ENCODE assay signal across 25 cellular contexts in genomic region chr3:51678186-51678585, GRCh38. TPM values are rescaled to one million over a fixed set of nuclear protein-coding genes. Genes with fewer than 3 reads are reported as not detected.
DNase-seq lines count a peak whose midpoint lies in the region; ATAC-seq and TF ChIP-seq lines count a peak whose summit lies in the region.
"Had no signal": no experiment of that assay in that cellular context is flagged by ENCODE, and none has a peak within 500 bp of the region (broad histone marks: within the 10 kb centered on the region; RNA-seq: fewer than 3 reads in every experiment).

No MANE protein-coding gene starts in this region.

- no peak for TF ChIP-seq CTCF in CD4-positive, alpha-beta T cell (IDR thresholded peaks at IDR 0.05)
- TF ChIP-seq CTCF in natural killer cell (IDR thresholded peaks at IDR 0.05) (no peak), stomach (IDR thresholded peaks at IDR 0.05) (no peak)

- H3K27me3 ChIP-seq in CD4-positive, alpha-beta T cell (ENCODE audit: control insufficient read depth, insufficient read depth, low read length), result no peaks in the 10 kb centered on the region
- no peaks in the 10 kb centered on the region for H3K27me3 ChIP-seq in stomach
- H3K27me3 ChIP-seq: cardiac muscle cell, uterus had no signal

- H3K9me3 Mint-ChIP-seq in activated CD4-positive, alpha-beta T cell treated with anti-CD3 and anti-CD28 coated beads, Interleukin-2, amount 10 ng/mL, durations not matched to agents 7 days and 5 days, result no peaks in the 10 kb centered on the region
- no peaks in the 10 kb centered on the region for H3K9me3 Mint-ChIP-seq in CD4-positive, alpha-beta T cell
- H3K9me3 Mint-ChIP-seq in activated T-helper 17 cell treated with anti-CD3 and anti-CD28 coated beads, Interleukin-2, amount 50 U/mL, for 72 hours, result no peaks in the 10 kb centered on the region
- no peaks in the 10 kb centered on the region for H3K9me3 Mint-ChIP-seq in natural killer cell
- H3K9me3 Mint-ChIP-seq: IgD-negative memory B cell had no signal

- H3K27ac Mint-ChIP-seq in activated CD4-positive, alpha-beta T cell treated with anti-CD3 and anti-CD28 coated beads, Interleukin-2, amount 10 ng/mL, durations not matched to agents 7 days and 5 days, result peak overlapping the region; percentile 57
- H3K27ac Mint-ChIP-seq in CD4-positive, alpha-beta T cell, result peak overlapping the region; percentile 32
- peak overlapping the region; percentile 61 for H3K27ac Mint-ChIP-seq in activated T-helper 17 cell treated with anti-CD3 and anti-CD28 coated beads, Interleukin-2, amount 50 U/mL, for 72 hours
- H3K27ac Mint-ChIP-seq in natural killer cell, result peak overlapping the region; percentile 51 to 81

- TF ChIP-seq EP300 in stomach (IDR thresholded peaks at IDR 0.05), result no peak

- TF ChIP-seq POLR2A in stomach (IDR thresholded peaks at IDR 0.05), result no peak

- no peak overlapping the region for H3K4me3 ChIP-seq in stomach
- H3K4me3 ChIP-seq: A549, cardiac muscle cell, GM23248, lung, uterus had no signal

- WGBS in stomach, 5 donors, result 92 to 100% (median 100%) methylated on average over 1 of the region's 1 CpG

- no peak overlapping the region for H3K4me3 Mint-ChIP-seq in activated CD4-positive, alpha-beta T cell treated with anti-CD3 and anti-CD28 coated beads, Interleukin-2, amount 10 ng/mL, durations not matched to agents 7 days and 5 days
- no peak overlapping the region for H3K4me3 Mint-ChIP-seq in CD4-positive, alpha-beta T cell
- peak overlapping the region; percentile 36 for H3K4me3 Mint-ChIP-seq in activated T-helper 17 cell treated with anti-CD3 and anti-CD28 coated beads, Interleukin-2, amount 50 U/mL, for 72 hours
- H3K4me3 Mint-ChIP-seq in natural killer cell, result peak overlapping the region; percentile 9

- no peak overlapping the region for H3K27ac ChIP-seq in CD4-positive, alpha-beta T cell (ENCODE audit: low read depth, low read length)
- H3K27ac ChIP-seq in stomach, result no peak overlapping the region
- H3K27ac ChIP-seq: A549, cardiac muscle cell, GM23248, uterus had no signal

- POLR2A ChIA-PET in activated CD4-positive, alpha-beta T cell treated with anti-CD3 and anti-CD28 coated beads, Interleukin-2, amount 10 ng/mL, durations not matched to agents 7 days and 5 days (lab: Charles Lee), result no interaction called here
- POLR2A ChIA-PET in CD4-positive, alpha-beta T cell (lab: Charles Lee), result interaction anchor here (0.6 kb wide), 1 partner anchor 58 kb away, joined by 3 read pairs; no protein-coding TSS in a partner anchor

- no peaks in the 10 kb centered on the region for H3K27me3 Mint-ChIP-seq in activated CD4-positive, alpha-beta T cell treated with anti-CD3 and anti-CD28 coated beads, Interleukin-2, amount 10 ng/mL, durations not matched to agents 7 days and 5 days
- H3K27me3 Mint-ChIP-seq in CD4-positive, alpha-beta T cell, result no peaks in the 10 kb centered on the region
- no peaks in the 10 kb centered on the region for H3K27me3 Mint-ChIP-seq in activated T-helper 17 cell treated with anti-CD3 and anti-CD28 coated beads, Interleukin-2, amount 50 U/mL, for 72 hours
- H3K27me3 Mint-ChIP-seq in natural killer cell (ENCODE audit: low read depth in 2 of 2), result no peaks in the 10 kb centered on the region
- H3K27me3 Mint-ChIP-seq: IgD-negative memory B cell had no signal

- peaks cover 90% of the 10 kb centered on the region for H3K4me1 Mint-ChIP-seq in activated CD4-positive, alpha-beta T cell treated with anti-CD3 and anti-CD28 coated beads, Interleukin-2, amount 10 ng/mL, durations not matched to agents 7 days and 5 days
- peaks cover 93% of the 10 kb centered on the region for H3K4me1 Mint-ChIP-seq in CD4-positive, alpha-beta T cell (ENCODE audit: low read depth)
- peaks cover 65% of the 10 kb centered on the region for H3K4me1 Mint-ChIP-seq in activated T-helper 17 cell treated with anti-CD3 and anti-CD28 coated beads, Interleukin-2, amount 50 U/mL, for 72 hours
- peaks cover 73 to 86% of the 10 kb centered on the region in 2 donors for H3K4me1 Mint-ChIP-seq in natural killer cell

- intact Hi-C loops in CD4-positive, alpha-beta T cell (cut with DNase I, micrococcal nuclease), result no loop called here
- intact Hi-C loops in natural killer cell (cut with micrococcal nuclease) (no loop called here), stomach (cut with DNase I; ENCODE audit: low total_unique reads) (no loop called here)

- no peaks in the 10 kb centered on the region for H3K9me3 ChIP-seq in CD4-positive, alpha-beta T cell (ENCODE audit: control insufficient read depth, low read length)
- no peaks in the 10 kb centered on the region for H3K9me3 ChIP-seq in stomach
- H3K9me3 ChIP-seq: A549, SK-N-SH, uterus had no signal

- CTCF ChIA-PET in activated CD4-positive, alpha-beta T cell treated with anti-CD3 and anti-CD28 coated beads, Interleukin-2, amount 10 ng/mL, durations not matched to agents 7 days and 5 days (lab: Charles Lee), result interaction anchor here (1.0 to 10.5 kb wide), 3 partner anchors 6 to 176 kb away, joined by 3 to 144 read pairs (median 7); partner anchors contain the start of gene TEX264
- CTCF ChIA-PET in CD4-positive, alpha-beta T cell (lab: Charles Lee), result interaction anchor here (6.3 kb wide), 1 partner anchor 7 kb away, joined by 113 read pairs; the partner anchor contains the start of gene TEX264

- no peak for DNase-seq in activated CD4-positive, alpha-beta T cell treated with anti-CD3 and anti-CD28 coated beads, Interleukin-2, amount 10 ng/mL, durations not matched to agents 7 days and 5 days
- DNase-seq in activated CD4-positive, alpha-beta T cell treated with anti-CD3 and anti-CD28 coated beads for 48 hours, result no peak
- no peak for DNase-seq in CD4-positive, alpha-beta T cell
- no peak for DNase-seq in natural killer cell
- no peak for DNase-seq in NCI-H748 (lab: John Stamatoyannopoulos, UW; ENCODE audit: unreplicated experiment)
- DNase-seq in middle frontal gyrus (ENCODE audit: extremely low spot score, low spot score), result no peak
- DNase-seq in stomach, result no peak
- DNase-seq: activated CD4-positive, CD25-positive, alpha-beta regulatory T cell; DND-41; glutamatergic neuron; NCI-H1105 treated with DMSO at 0.1 percent for 48 hours; NCI-H2081 treated with DMSO at 0.1 percent for 48 hours; NCI-H82; RPMI8226; SK-N-SH; stimulated activated CD4-positive, alpha-beta T cell treated with anti-CD3 and anti-CD28 coated beads, Interleukin-1b, Interleukin-23, amount 100 ng/mL, for 48 hours; uterus had no signal

- H3K36me3 Mint-ChIP-seq in activated CD4-positive, alpha-beta T cell treated with anti-CD3 and anti-CD28 coated beads, Interleukin-2, amount 10 ng/mL, durations not matched to agents 7 days and 5 days (ENCODE audit: low read depth), result peaks cover 49% of the 10 kb centered on the region
- peaks cover 28% of the 10 kb centered on the region for H3K36me3 Mint-ChIP-seq in CD4-positive, alpha-beta T cell (ENCODE audit: low read depth)
- H3K36me3 Mint-ChIP-seq in activated T-helper 17 cell treated with anti-CD3 and anti-CD28 coated beads, Interleukin-2, amount 50 U/mL, for 72 hours (ENCODE audit: low read depth), result peaks cover 38% of the 10 kb centered on the region
- peaks cover 7% of the 10 kb centered on the region for H3K36me3 Mint-ChIP-seq in natural killer cell

- no peak for ATAC-seq in CD4-positive, alpha-beta T cell (ENCODE audit: poor library complexity)
- ATAC-seq in activated T-helper 17 cell treated with anti-CD3 and anti-CD28 coated beads, Interleukin-2, amount 50 U/mL, for 72 hours (replicated peaks), result no peak
- ATAC-seq in natural killer cell, result no peak
- ATAC-seq: A549 had no signal

- H3K4me1 ChIP-seq in stomach, result peaks cover 23 to 81% (median 50%) of the 10 kb centered on the region in 4 donors
- H3K4me1 ChIP-seq: uterus had no signal

- H3K36me3 ChIP-seq in stomach, result peaks cover 8 to 71% (median 63%) of the 10 kb centered on the region in 4 donors
- H3K36me3 ChIP-seq: cardiac muscle cell, uterus had no signal

RNA-seq across cellular contexts. Expression of gene TEX264, which starts 7.1 kb away (rescaled TPM):
- 10 to 100 TPM; 75.2 to 81.4 TPM for total RNA-seq in activated CD4-positive, alpha-beta T cell treated with anti-CD3 and anti-CD28 coated beads, Interleukin-2, amount 10 ng/mL, durations not matched to agents 7 days and 5 days
- total RNA-seq in CD4-positive, alpha-beta T cell, result 10 to 100 TPM; 24.9 to 25.9 TPM
- total RNA-seq in activated T-helper 17 cell treated with anti-CD3 and anti-CD28 coated beads, Interleukin-2, amount 50 U/mL, for 72 hours, result 10 to 100 TPM; 43.4 to 55.3 TPM
- total RNA-seq in natural killer cell (10 to 100 TPM; 41.1 to 46.8 (median 45.4) TPM), stomach (10 to 100 TPM; 18.7 to 73.0 (median 34.3) TPM)
- 10 to 100 TPM; 34.5 to 60.1 (median 60.1) TPM for polyA plus RNA-seq in stomach

RNA-seq across cellular contexts. Expression of gene GRM2, which starts 28.7 kb away (rescaled TPM):
- 1 to 10 TPM; 2.4 to 3.0 TPM for total RNA-seq in activated CD4-positive, alpha-beta T cell treated with anti-CD3 and anti-CD28 coated beads, Interleukin-2, amount 10 ng/mL, durations not matched to agents 7 days and 5 days
- total RNA-seq in CD4-positive, alpha-beta T cell, result 1 to 10 TPM; 4.1 to 4.2 TPM
- total RNA-seq in activated T-helper 17 cell treated with anti-CD3 and anti-CD28 coated beads, Interleukin-2, amount 50 U/mL, for 72 hours, result under 1 TPM; 0.45 to 0.73 TPM
- total RNA-seq in natural killer cell (1 to 10 TPM; 5.6 to 8.0 (median 7.4) TPM), stomach (under 1 TPM in 2 of 5 donors, not detected in 3; 0.37 to 0.58 TPM)
- polyA plus RNA-seq in stomach, result under 1 TPM in 2 of 3 donors, not detected in 1; 0.06 to 0.15 TPM
- total RNA-seq: kidney epithelial cell, M059J had no signal
- polyA plus RNA-seq: cardiac muscle cell, GM23248, IgD-negative memory B cell had no signal

Comparison
In these comparisons a context has a peak if more than half of its experiments do, and no peak if none do; other contexts are left out.
1. H3K4me3 Mint-ChIP-seq: peak in activated T-helper 17 cell treated with anti-CD3 and anti-CD28 coated beads, Interleukin-2, amount 50 U/mL, for 72 hours (single experiment) and natural killer cell (single experiment); none in activated CD4-positive, alpha-beta T cell treated with anti-CD3 and anti-CD28 coated beads, Interleukin-2, amount 10 ng/mL, durations not matched to agents 7 days and 5 days (single experiment) and CD4-positive, alpha-beta T cell (single experiment).
2. Peak in every context shown above with its lines, with median percentiles within 50 percentile points of each other: H3K27ac Mint-ChIP-seq.